Comparison of ENCODE assay signal across 1 cellular context in genomic region chr5:128905225-128906110, GRCh38.
TF ChIP-seq lines count a peak whose summit lies in the region.

No MANE protein-coding gene starts in this region.

TF ChIP-seq in K562, 482 proteins besides CTCF, POLR2A, EP300 and RAD21 (continued from another document):
- TF ChIP-seq ARID3A (IDR thresholded peaks at IDR 0.05; ENCODE audit: borderline replicate concordance, low read depth, low read length) (no peak), ZNF23 (CRISPR knock-in tag; IDR thresholded peaks at IDR 0.05) (no peak), MCM3 (IDR thresholded peaks at IDR 0.05) (no peak), DACH1 (IDR thresholded peaks at IDR 0.05; ENCODE audit: partially characterized antibody) (peak; percentile 79), ARID2 (IDR thresholded peaks at IDR 0.05) (peak; percentile 55), XRCC4 (IDR thresholded peaks at IDR 0.05; ENCODE audit: extremely low read depth, insufficient read depth, insufficient read length) (no peak), MTA1 (IDR thresholded peaks at IDR 0.05; ENCODE audit: borderline replicate concordance) (no peak)
TF ChIP-seq in K562: peak in this region for 4.
